1 cellular context compared by ENCODE assay signal in the genomic region with DNA sequence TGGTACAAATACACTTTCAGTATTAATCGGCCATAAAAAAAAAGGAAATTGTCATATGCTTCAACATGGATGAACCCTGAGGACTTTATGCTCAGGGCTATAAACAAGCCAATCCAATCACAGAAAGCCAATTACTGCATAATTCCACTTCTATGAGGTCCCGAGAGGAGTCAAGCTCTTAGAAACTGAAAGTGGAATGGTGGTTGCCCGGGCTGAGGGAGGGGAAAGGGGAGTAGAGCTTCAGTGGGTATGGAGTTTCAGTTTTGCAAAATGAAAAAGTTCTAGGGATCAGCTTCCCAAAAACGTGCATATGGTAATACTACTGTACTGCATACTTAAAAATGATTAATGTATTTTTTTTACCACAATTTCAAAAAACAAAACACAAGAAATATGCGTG.
TF ChIP-seq lines count a peak whose summit lies in the region.

No MANE protein-coding gene starts in this region.

TF ChIP-seq in IMR-90, 13 proteins besides CTCF, POLR2A, EP300 and RAD21:
- TF ChIP-seq RFX5 (IDR thresholded peaks at IDR 0.05; ENCODE audit: low read depth, low read length): no peak
- no peak for TF ChIP-seq NFE2L2 (IDR thresholded peaks at IDR 0.05; ENCODE audit: low read depth, low read length)
- TF ChIP-seq RCOR1 (IDR thresholded peaks at IDR 0.05; ENCODE audit: insufficient replicate concordance, low read length): no peak
- TF ChIP-seq SMC3 (IDR thresholded peaks at IDR 0.05; ENCODE audit: low read depth, low read length): no peak
- TF ChIP-seq, protein P1, sequence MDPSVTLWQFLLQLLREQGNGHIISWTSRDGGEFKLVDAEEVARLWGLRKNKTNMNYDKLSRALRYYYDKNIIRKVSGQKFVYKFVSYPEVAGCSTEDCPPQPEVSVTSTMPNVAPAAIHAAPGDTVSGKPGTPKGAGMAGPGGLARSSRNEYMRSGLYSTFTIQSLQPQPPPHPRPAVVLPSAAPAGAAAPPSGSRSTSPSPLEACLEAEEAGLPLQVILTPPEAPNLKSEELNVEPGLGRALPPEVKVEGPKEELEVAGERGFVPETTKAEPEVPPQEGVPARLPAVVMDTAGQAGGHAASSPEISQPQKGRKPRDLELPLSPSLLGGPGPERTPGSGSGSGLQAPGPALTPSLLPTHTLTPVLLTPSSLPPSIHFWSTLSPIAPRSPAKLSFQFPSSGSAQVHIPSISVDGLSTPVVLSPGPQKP (IDR thresholded peaks at IDR 0.05; ENCODE audit: borderline replicate concordance, low read depth, low read length): no peak
- TF ChIP-seq FOS (IDR thresholded peaks at IDR 0.05; ENCODE audit: low read depth, low read length): no peak
- TF ChIP-seq CHD1 (IDR thresholded peaks at IDR 0.05; ENCODE audit: low read depth, low read length): no peak
- TF ChIP-seq CEBPB (IDR thresholded peaks at IDR 0.05; ENCODE audit: low read depth, low read length): no peak
- TF ChIP-seq MAFK (IDR thresholded peaks at IDR 0.05; ENCODE audit: low read depth, low read length): no peak
- TF ChIP-seq BHLHE40 (IDR thresholded peaks at IDR 0.05; ENCODE audit: low read depth, low read length): no peak
- TF ChIP-seq MAZ (IDR thresholded peaks at IDR 0.05; ENCODE audit: borderline replicate concordance, low read depth, low read length): no peak
- no peak for TF ChIP-seq MXI1 (IDR thresholded peaks at IDR 0.05; ENCODE audit: borderline replicate concordance, low read depth, low read length)
- TF ChIP-seq, protein P2, sequence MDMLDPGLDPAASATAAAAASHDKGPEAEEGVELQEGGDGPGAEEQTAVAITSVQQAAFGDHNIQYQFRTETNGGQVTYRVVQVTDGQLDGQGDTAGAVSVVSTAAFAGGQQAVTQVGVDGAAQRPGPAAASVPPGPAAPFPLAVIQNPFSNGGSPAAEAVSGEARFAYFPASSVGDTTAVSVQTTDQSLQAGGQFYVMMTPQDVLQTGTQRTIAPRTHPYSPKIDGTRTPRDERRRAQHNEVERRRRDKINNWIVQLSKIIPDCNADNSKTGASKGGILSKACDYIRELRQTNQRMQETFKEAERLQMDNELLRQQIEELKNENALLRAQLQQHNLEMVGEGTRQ (IDR thresholded peaks at IDR 0.05; ENCODE audit: low read depth, low read length): no peak
